8 cellular contexts compared by ENCODE assay signal in the genomic region with DNA sequence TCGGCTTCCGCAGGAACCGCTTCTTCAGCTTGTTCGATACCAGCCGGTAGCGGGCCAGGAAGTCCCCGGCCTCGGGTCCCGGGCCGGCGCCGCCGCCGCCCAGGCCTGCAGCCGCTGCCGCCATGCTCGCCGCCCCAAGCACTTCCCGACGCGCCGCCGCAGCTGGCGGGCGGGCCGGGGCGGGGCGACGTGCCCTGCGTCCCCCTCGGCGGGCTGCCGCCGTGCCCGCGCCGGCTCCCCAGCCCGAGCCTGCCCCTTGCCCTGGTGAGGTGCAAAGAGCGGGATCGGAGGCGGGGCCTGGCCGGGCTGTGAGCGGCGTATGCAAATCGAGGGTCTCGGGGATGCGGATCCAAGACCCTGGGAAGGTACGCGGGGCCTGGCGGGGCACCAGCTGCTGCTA. TPM values are rescaled to one million over a fixed set of nuclear protein-coding genes. Genes with fewer than 3 reads are reported as not detected.
DNase-seq lines count a peak whose midpoint lies in the region; ATAC-seq and TF ChIP-seq lines count a peak whose summit lies in the region.
"Not testable (repeated sequence)": the region's sequence is repeated elsewhere in the genome, so short reads cannot be mapped to it uniquely, and the experiment has no call there.

A gene (minus strand): TSS at position 144 of the 400 bp plus-strand sequence. CDS start 20 bp downstream, at position 124.

- not testable (repeated sequence) for H3K4me1 Mint-ChIP-seq in Calu3 (ENCODE audit: low read depth, unreplicated experiment); activated CD4-positive, alpha-beta T cell treated with anti-CD3 and anti-CD28 coated beads, Interleukin-2, amount 10 ng/mL, durations not matched to agents 24 days and 14 days

- H3K4me3 Mint-ChIP-seq in Calu3 (ENCODE audit: low read depth, unreplicated experiment); activated CD4-positive, alpha-beta T cell treated with anti-CD3 and anti-CD28 coated beads, Interleukin-2, amount 10 ng/mL, durations not matched to agents 24 days and 14 days: not testable (repeated sequence)

- H3K9me3 Mint-ChIP-seq in Calu3 (ENCODE audit: low read depth, unreplicated experiment); activated CD4-positive, alpha-beta T cell treated with anti-CD3 and anti-CD28 coated beads, Interleukin-2, amount 10 ng/mL, durations not matched to agents 24 days and 14 days: not testable (repeated sequence)

- H3K27me3 ChIP-seq in heart left ventricle; prostate gland (replicated peaks; ENCODE audit: insufficient read depth): not testable (repeated sequence)

- BruUV-seq in Calu3 (replicated peaks; lab: Mats Ljungman, UMichigan) = not testable (repeated sequence)

- H3K27ac Mint-ChIP-seq in Calu3 (ENCODE audit: unreplicated experiment); activated CD4-positive, alpha-beta T cell treated with anti-CD3 and anti-CD28 coated beads, Interleukin-2, amount 10 ng/mL, durations not matched to agents 24 days and 14 days: not testable (repeated sequence)

- not testable (repeated sequence) for H3K36me3 ChIP-seq in heart left ventricle, prostate gland

- not testable (repeated sequence) for H3K4me1 ChIP-seq in heart left ventricle; prostate gland (replicated peaks)

- intact Hi-C loops in Calu3 (cut with micrococcal nuclease; ENCODE audit: unreplicated experiment); activated CD4-positive, alpha-beta T cell treated with anti-CD3 and anti-CD28 coated beads, Interleukin-2, amount 10 ng/mL, durations not matched to agents 24 days and 14 days (cut with micrococcal nuclease); heart left ventricle (cut with DNase I); prostate gland (cut with DNase I): not testable (repeated sequence)

- not testable (repeated sequence) for TF ChIP-seq CTCF in Calu3 (IDR thresholded peaks at IDR 0.05; ENCODE audit: unreplicated experiment); heart left ventricle (IDR thresholded peaks at IDR 0.05); prostate gland (IDR thresholded peaks at IDR 0.05)

- CTCF ChIA-PET in Calu3 (lab: Charles Lee) = not testable (repeated sequence)

- H3K27me3 Mint-ChIP-seq in Calu3 (ENCODE audit: unreplicated experiment); activated CD4-positive, alpha-beta T cell treated with anti-CD3 and anti-CD28 coated beads, Interleukin-2, amount 10 ng/mL, durations not matched to agents 24 days and 14 days: not testable (repeated sequence)

- DNase-seq in Calu3; activated CD4-positive, alpha-beta T cell treated with anti-CD3 and anti-CD28 coated beads, Interleukin-2, amount 10 ng/mL, durations not matched to agents 24 days and 14 days; heart left ventricle; prostate gland (ENCODE audit: low spot score): not testable (repeated sequence)

- no CpG with 5 or more reads among the region's 50 CpGs for WGBS in heart left ventricle, 4 donors
- no CpG with 5 or more reads among the region's 50 CpGs for WGBS in prostate gland

- H3K4me3 ChIP-seq in heart left ventricle, prostate gland: not testable (repeated sequence)

- H3K36me3 Mint-ChIP-seq in Calu3 (ENCODE audit: insufficient read depth, unreplicated experiment); activated CD4-positive, alpha-beta T cell treated with anti-CD3 and anti-CD28 coated beads, Interleukin-2, amount 10 ng/mL, durations not matched to agents 24 days and 14 days (ENCODE audit: low read depth): not testable (repeated sequence)

- ATAC-seq in GM19372 (IDR thresholded peaks at IDR 0.05; ENCODE audit: low read depth, unreplicated experiment) (peak; percentile 78), GM21786 (IDR thresholded peaks at IDR 0.05; ENCODE audit: unreplicated experiment) (peak; percentile 76), HG03025 (IDR thresholded peaks at IDR 0.05; ENCODE audit: low FRiP score, unreplicated experiment) (peak; percentile 76), HG03469 (IDR thresholded peaks at IDR 0.05; ENCODE audit: unreplicated experiment) (peak; percentile 55), heart left ventricle (peak in 3 of 4 donors; percentile 73 to 90 (median 87))

- H3K27ac ChIP-seq in heart left ventricle, prostate gland: not testable (repeated sequence)

- H3K9me3 ChIP-seq in heart left ventricle, prostate gland: not testable (repeated sequence)

- not testable (repeated sequence) for TF ChIP-seq POLR2A in heart left ventricle (IDR thresholded peaks at IDR 0.05); prostate gland (IDR thresholded peaks at IDR 0.05)

RNA-seq across cellular contexts. Expression of the gene that starts here (rescaled TPM):
- total RNA-seq in Calu3 (2022) (12.2 and 15.7 TPM in 2 replicates), heart left ventricle (10 to 100 TPM in 5 of 9 donors, 1 to 10 TPM in 3, not detected in 1; 5.4 to 22.3 (median 11.0) TPM), prostate gland (10 to 100 TPM; 23.1 to 33.1 TPM)
- 24.4 and 29.1 TPM in 2 replicates for total RNA-seq in activated CD4-positive, alpha-beta T cell treated with anti-CD3 and anti-CD28 coated beads, Interleukin-2, amount 10 ng/mL, durations not matched to agents 24 days and 14 days
- 1 to 10 TPM in 1 of 2 donors, not detected in 1; 3.3 TPM for polyA plus RNA-seq in heart left ventricle
